Comparison of ENCODE assay signal across 28 cellular contexts in the genomic region with DNA sequence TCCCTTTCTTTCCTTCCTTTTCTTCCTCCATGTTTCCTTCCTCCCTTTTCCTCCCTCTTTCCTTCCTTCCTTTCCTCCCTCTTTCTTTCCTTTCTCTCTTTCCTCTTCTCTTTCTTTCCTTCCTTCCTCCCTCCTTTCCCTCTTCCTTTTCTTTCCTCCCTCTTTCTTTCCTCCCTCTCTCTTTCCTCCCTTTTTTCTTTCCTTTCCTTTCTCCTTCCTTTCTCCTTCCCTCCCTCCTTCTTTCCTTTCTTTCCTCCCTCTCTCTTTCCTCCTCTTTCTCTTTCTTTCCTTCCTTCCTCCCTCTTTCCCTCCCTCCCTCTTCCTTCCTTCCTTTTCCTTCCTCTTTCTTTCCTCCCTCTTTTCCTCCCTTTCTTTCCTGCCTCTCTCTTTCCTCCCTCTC.
"Had no signal": no experiment of that assay in that cellular context is flagged by ENCODE, and none has a peak within 500 bp of the region (broad histone marks: within the 10 kb centered on the region; RNA-seq: fewer than 3 reads in every experiment).

No MANE protein-coding gene starts in this region.

- H3K27ac ChIP-seq: epithelial cell of prostate, esophagus squamous epithelium, gastrocnemius medialis, heart right ventricle, left lung, lower lobe of right lung had no signal

- ATAC-seq: effector memory CD8-positive, alpha-beta T cell; esophagus mucosa; gastrocnemius medialis; heart right ventricle; left cardiac atrium; left lung; left ventricle myocardium superior; lower lobe of right lung; mucosa of descending colon; naive thymus-derived CD8-positive, alpha-beta T cell had no signal

- H3K9me3 ChIP-seq: esophagus squamous epithelium, gastrocnemius medialis, left lung, lower lobe of right lung, mucosa of descending colon had no signal

- H3K4me3 ChIP-seq: esophagus squamous epithelium, gastrocnemius medialis, heart right ventricle, left lung, lower lobe of right lung, mucosa of descending colon had no signal

- FAIRE-seq: endometrium, islet of Langerhans, keratinocyte had no signal

- H3K36me3 Mint-ChIP-seq: mesothelial cell of epicardium had no signal

- H3K27me3 ChIP-seq: esophagus squamous epithelium, gastrocnemius medialis, heart right ventricle, left lung had no signal

- H3K4me3 Mint-ChIP-seq: dendritic cell treated with granulocyte-macrophage colony-stimulating factor and Interleukin-4, amounts not matched to agents 40 ng/mL and 50 ng/mL, for 4 days; effector memory CD8-positive, alpha-beta T cell; endodermal cell; mesothelial cell of epicardium; naive B cell; naive thymus-derived CD8-positive, alpha-beta T cell had no signal

- H3K4me1 ChIP-seq: esophagus squamous epithelium, gastrocnemius medialis, heart right ventricle, left lung, lower lobe of right lung had no signal

- H3K4me1 Mint-ChIP-seq: endodermal cell; mesothelial cell of epicardium; naive B cell; naive thymus-derived CD8-positive, alpha-beta T cell had no signal

- DNase-seq: cortex of kidney; effector CD8-positive, alpha-beta T cell; effector memory CD8-positive, alpha-beta T cell; endodermal cell; erythroblast; esophagus squamous epithelium; foreskin fibroblast; foreskin melanocyte; gastrocnemius medialis; glutamatergic neuron; head of caudate nucleus; heart right ventricle; hippocampal formation; left cardiac atrium; left lung; left ventricle myocardium superior; lower lobe of right lung; mesenchymal stem cell; mucosa of descending colon; naive B cell; naive thymus-derived CD8-positive, alpha-beta T cell had no signal

- H3K27me3 Mint-ChIP-seq: dendritic cell treated with granulocyte-macrophage colony-stimulating factor and Interleukin-4, amounts not matched to agents 40 ng/mL and 50 ng/mL, for 4 days had no signal

- H3K36me3 ChIP-seq: esophagus squamous epithelium, gastrocnemius medialis, heart right ventricle, left lung, lower lobe of right lung had no signal

- H3K27ac Mint-ChIP-seq: dendritic cell treated with granulocyte-macrophage colony-stimulating factor and Interleukin-4, amounts not matched to agents 40 ng/mL and 50 ng/mL, for 4 days; effector memory CD8-positive, alpha-beta T cell; endodermal cell; mesothelial cell of epicardium; naive thymus-derived CD8-positive, alpha-beta T cell had no signal
